Comparison of ENCODE assay signal across 1 cellular context in the genomic region with DNA sequence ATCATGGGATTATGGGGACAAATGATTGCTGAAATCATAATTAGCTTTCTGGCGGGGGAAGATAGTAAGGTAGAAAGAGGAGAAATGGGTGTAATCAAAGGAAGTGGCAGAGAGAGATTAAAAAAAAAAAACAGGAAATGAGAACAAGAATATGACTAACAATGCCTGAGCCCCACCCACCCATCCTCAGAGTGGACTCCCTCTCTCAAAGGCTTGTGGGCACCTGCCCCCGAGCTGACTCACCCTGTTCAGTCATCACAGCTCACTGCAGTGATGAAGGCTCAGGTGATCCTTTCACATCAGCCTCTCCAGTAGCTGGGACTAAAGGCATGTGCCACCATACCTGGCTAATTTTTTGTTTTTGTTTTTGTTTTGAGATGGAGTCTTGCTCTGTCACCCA.
TF ChIP-seq lines count a peak whose summit lies in the region.

No MANE protein-coding gene starts in this region.

TF ChIP-seq in GM12878, 131 proteins besides CTCF, POLR2A, EP300 and RAD21 (continues in another document):
- TF ChIP-seq ESRRA (IDR thresholded peaks at IDR 0.05; ENCODE audit: low read length): no peak
- peak in 1 of 2 experiments; percentile 74; a peak in 1 of 4 replicates for TF ChIP-seq BHLHE40 (IDR thresholded peaks at IDR 0.05; ENCODE audit: borderline replicate concordance in 1 of 2, low read depth in 2 of 2, low read length in 1 of 2)
- TF ChIP-seq YY1 (IDR thresholded peaks at IDR 0.05; ENCODE audit: low read depth, low read length): no peak
- TF ChIP-seq, protein P1, sequence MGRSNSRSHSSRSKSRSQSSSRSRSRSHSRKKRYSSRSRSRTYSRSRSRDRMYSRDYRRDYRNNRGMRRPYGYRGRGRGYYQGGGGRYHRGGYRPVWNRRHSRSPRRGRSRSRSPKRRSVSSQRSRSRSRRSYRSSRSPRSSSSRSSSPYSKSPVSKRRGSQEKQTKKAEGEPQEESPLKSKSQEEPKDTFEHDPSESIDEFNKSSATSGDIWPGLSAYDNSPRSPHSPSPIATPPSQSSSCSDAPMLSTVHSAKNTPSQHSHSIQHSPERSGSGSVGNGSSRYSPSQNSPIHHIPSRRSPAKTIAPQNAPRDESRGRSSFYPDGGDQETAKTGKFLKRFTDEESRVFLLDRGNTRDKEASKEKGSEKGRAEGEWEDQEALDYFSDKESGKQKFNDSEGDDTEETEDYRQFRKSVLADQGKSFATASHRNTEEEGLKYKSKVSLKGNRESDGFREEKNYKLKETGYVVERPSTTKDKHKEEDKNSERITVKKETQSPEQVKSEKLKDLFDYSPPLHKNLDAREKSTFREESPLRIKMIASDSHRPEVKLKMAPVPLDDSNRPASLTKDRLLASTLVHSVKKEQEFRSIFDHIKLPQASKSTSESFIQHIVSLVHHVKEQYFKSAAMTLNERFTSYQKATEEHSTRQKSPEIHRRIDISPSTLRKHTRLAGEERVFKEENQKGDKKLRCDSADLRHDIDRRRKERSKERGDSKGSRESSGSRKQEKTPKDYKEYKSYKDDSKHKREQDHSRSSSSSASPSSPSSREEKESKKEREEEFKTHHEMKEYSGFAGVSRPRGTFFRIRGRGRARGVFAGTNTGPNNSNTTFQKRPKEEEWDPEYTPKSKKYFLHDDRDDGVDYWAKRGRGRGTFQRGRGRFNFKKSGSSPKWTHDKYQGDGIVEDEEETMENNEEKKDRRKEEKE (IDR thresholded peaks at IDR 0.05): no peak
- TF ChIP-seq ATF7 (IDR thresholded peaks at IDR 0.05; ENCODE audit: low read depth): peak; percentile 83
- TF ChIP-seq PML (IDR thresholded peaks at IDR 0.05; ENCODE audit: low read length): no peak
- TF ChIP-seq IKZF2 (IDR thresholded peaks at IDR 0.05): no peak
- TF ChIP-seq RELB (IDR thresholded peaks at IDR 0.05; ENCODE audit: low read depth): no peak
- TF ChIP-seq, protein P2, sequence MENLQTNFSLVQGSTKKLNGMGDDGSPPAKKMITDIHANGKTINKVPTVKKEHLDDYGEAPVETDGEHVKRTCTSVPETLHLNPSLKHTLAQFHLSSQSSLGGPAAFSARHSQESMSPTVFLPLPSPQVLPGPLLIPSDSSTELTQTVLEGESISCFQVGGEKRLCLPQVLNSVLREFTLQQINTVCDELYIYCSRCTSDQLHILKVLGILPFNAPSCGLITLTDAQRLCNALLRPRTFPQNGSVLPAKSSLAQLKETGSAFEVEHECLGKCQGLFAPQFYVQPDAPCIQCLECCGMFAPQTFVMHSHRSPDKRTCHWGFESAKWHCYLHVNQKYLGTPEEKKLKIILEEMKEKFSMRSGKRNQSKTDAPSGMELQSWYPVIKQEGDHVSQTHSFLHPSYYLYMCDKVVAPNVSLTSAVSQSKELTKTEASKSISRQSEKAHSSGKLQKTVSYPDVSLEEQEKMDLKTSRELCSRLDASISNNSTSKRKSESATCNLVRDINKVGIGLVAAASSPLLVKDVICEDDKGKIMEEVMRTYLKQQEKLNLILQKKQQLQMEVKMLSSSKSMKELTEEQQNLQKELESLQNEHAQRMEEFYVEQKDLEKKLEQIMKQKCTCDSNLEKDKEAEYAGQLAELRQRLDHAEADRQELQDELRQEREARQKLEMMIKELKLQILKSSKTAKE (IDR thresholded peaks at IDR 0.05; ENCODE audit: low read depth, poor library complexity, severe bottlenecking): no peak
- no peak for TF ChIP-seq MAX (IDR thresholded peaks at IDR 0.05; ENCODE audit: low read depth, low read length)
- no peak for TF ChIP-seq GATAD2B (conservative IDR thresholded peaks at IDR 0.05; ENCODE audit: low read depth)
- TF ChIP-seq SMAD1 (IDR thresholded peaks at IDR 0.05; ENCODE audit: low read depth, partially characterized antibody): no peak
- no peak for TF ChIP-seq RELA (IDR thresholded peaks at IDR 0.05; ENCODE audit: borderline replicate concordance, partially characterized antibody)
- TF ChIP-seq NKRF (conservative IDR thresholded peaks at IDR 0.05): no peak
- 0 out of 4 replicates have a peak, but pooled peaks of 1 of the 2 experiments have one; percentile 22 for TF ChIP-seq ETV6 (conservative IDR thresholded peaks at IDR 0.05 in 1 of 2, IDR thresholded peaks at IDR 0.05 in 1 of 2; ENCODE audit: borderline replicate concordance in 1 of 2, low read depth in 1 of 2)
- TF ChIP-seq, protein P3, sequence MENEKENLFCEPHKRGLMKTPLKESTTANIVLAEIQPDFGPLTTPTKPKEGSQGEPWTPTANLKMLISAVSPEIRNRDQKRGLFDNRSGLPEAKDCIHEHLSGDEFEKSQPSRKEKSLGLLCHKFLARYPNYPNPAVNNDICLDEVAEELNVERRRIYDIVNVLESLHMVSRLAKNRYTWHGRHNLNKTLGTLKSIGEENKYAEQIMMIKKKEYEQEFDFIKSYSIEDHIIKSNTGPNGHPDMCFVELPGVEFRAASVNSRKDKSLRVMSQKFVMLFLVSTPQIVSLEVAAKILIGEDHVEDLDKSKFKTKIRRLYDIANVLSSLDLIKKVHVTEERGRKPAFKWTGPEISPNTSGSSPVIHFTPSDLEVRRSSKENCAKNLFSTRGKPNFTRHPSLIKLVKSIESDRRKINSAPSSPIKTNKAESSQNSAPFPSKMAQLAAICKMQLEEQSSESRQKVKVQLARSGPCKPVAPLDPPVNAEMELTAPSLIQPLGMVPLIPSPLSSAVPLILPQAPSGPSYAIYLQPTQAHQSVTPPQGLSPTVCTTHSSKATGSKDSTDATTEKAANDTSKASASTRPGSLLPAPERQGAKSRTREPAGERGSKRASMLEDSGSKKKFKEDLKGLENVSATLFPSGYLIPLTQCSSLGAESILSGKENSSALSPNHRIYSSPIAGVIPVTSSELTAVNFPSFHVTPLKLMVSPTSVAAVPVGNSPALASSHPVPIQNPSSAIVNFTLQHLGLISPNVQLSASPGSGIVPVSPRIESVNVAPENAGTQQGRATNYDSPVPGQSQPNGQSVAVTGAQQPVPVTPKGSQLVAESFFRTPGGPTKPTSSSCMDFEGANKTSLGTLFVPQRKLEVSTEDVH (IDR thresholded peaks at IDR 0.05; ENCODE audit: low read depth, partially characterized antibody): no peak
- TF ChIP-seq ZNF384 (IDR thresholded peaks at IDR 0.05; ENCODE audit: borderline replicate concordance, low read depth, low read length): peak; percentile 74
- no peak for TF ChIP-seq CBFB (IDR thresholded peaks at IDR 0.05; ENCODE audit: low read depth)
- TF ChIP-seq, protein P4, sequence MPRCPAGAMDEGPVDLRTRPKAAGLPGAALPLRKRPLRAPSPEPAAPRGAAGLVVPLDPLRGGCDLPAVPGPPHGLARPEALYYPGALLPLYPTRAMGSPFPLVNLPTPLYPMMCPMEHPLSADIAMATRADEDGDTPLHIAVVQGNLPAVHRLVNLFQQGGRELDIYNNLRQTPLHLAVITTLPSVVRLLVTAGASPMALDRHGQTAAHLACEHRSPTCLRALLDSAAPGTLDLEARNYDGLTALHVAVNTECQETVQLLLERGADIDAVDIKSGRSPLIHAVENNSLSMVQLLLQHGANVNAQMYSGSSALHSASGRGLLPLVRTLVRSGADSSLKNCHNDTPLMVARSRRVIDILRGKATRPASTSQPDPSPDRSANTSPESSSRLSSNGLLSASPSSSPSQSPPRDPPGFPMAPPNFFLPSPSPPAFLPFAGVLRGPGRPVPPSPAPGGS (IDR thresholded peaks at IDR 0.05; ENCODE audit: borderline replicate concordance, insufficient read depth, low read depth, low read length, poor library complexity, severe bottlenecking): peak; percentile 56
- no peak for TF ChIP-seq MTA3 (IDR thresholded peaks at IDR 0.05; ENCODE audit: borderline replicate concordance, low read length)
- no peak for TF ChIP-seq SIX5 (IDR thresholded peaks at IDR 0.05; ENCODE audit: low read depth, low read length, severe bottlenecking)
- TF ChIP-seq GABPA (IDR thresholded peaks at IDR 0.05; ENCODE audit: low read depth): 0 out of 2 replicates have a peak, but pooled peaks have one; percentile 32
- TF ChIP-seq PBX3 (IDR thresholded peaks at IDR 0.05; ENCODE audit: insufficient replicate concordance, low read depth, low read length): no peak
- TF ChIP-seq REST (IDR thresholded peaks at IDR 0.05; ENCODE audit: low read depth, low read length): no peak
- TF ChIP-seq STAT1 (conservative IDR thresholded peaks at IDR 0.05): no peak
- TF ChIP-seq IRF4 (IDR thresholded peaks at IDR 0.05; ENCODE audit: low read depth, low read length): peak; percentile 79
- TF ChIP-seq PKNOX1 (IDR thresholded peaks at IDR 0.05): no peak
- TF ChIP-seq, protein P5, sequence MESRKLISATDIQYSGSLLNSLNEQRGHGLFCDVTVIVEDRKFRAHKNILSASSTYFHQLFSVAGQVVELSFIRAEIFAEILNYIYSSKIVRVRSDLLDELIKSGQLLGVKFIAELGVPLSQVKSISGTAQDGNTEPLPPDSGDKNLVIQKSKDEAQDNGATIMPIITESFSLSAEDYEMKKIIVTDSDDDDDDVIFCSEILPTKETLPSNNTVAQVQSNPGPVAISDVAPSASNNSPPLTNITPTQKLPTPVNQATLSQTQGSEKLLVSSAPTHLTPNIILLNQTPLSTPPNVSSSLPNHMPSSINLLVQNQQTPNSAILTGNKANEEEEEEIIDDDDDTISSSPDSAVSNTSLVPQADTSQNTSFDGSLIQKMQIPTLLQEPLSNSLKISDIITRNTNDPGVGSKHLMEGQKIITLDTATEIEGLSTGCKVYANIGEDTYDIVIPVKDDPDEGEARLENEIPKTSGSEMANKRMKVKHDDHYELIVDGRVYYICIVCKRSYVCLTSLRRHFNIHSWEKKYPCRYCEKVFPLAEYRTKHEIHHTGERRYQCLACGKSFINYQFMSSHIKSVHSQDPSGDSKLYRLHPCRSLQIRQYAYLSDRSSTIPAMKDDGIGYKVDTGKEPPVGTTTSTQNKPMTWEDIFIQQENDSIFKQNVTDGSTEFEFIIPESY (IDR thresholded peaks at IDR 0.05): no peak
- TF ChIP-seq SRF (IDR thresholded peaks at IDR 0.05; ENCODE audit: low read depth in 2 of 2, low read length in 2 of 2): no peak
- TF ChIP-seq NR2C2 (IDR thresholded peaks at IDR 0.05; ENCODE audit: borderline replicate concordance, control insufficient read depth, insufficient read length, low read depth): no peak
- TF ChIP-seq TCF7 (IDR thresholded peaks at IDR 0.05; ENCODE audit: borderline replicate concordance): no peak
